In the genomic region with DNA sequence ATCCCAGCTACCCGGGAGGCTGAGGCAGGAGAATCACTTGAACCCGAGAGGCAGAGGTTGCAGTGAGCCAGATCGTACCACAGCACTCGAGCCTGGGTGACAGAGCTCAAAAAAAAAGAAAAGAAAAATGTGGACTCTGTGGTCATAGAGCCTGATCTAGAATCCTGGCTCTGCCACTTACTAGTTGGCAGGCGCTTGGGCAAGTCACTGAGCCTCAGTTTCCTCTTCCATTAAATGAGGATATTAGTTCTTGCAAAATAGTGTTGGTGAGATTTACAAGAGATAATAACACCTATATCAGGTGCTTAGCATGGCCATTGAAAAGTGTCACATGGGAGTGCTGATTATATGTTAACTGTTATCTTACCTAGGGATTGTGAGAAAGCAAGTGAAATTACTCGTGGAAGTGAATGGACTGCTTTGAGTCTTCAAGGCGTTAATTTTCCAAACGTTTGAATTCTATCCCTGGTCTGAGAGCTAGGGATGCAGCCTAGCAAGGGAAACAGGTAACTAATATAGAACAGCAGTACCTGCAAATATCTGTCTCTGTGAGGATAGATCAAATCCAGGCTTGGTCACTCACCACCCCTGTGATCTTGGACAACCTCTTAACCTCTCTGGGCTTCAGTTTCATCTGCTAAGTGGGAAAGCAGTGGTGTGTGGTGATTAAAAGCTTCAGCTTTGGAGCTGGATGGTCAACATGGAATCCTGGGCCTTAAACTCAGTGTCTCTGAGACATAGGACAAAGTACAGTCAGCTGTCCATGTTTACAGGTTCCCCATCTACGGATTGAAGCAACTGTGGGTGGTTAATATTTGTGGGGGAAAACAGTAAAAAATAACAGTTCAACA, we compare ENCODE assay signal across 8 cellular contexts. TPM values are rescaled to one million over a fixed set of nuclear protein-coding genes. Genes with fewer than 3 reads are reported as not detected.
DNase-seq lines count a peak whose midpoint lies in the region; ATAC-seq and TF ChIP-seq lines count a peak whose summit lies in the region.

No MANE protein-coding gene starts in this region.

- no peaks in the 10 kb centered on the region for H3K27me3 Mint-ChIP-seq in neural progenitor cell (ENCODE audit: insufficient read depth, low read depth)

- H3K9ac ChIP-seq in BLaER1 (no peak overlapping the region; the same call in 1 of the 2 replicates), neural progenitor cell (no peak overlapping the region)

- no peak overlapping the region for H2AFZ ChIP-seq in neural progenitor cell (replicated peaks)

- H3K4me3 ChIP-seq in BLaER1 (peak overlapping the region; percentile 74), MG63 (peak overlapping the region; percentile 84), coronary artery (peak overlapping the region; percentile 89), neural progenitor cell (peak overlapping the region; percentile 60), mucosa of descending colon (no peak overlapping the region)

- no peaks in the 10 kb centered on the region for H3K9me3 Mint-ChIP-seq in neural progenitor cell

- H3K9me3 ChIP-seq in BLaER1 (no peaks in the 10 kb centered on the region), MG63 (peaks cover 12% of the 10 kb centered on the region), neural progenitor cell (ENCODE audit: low read depth) (no peaks in the 10 kb centered on the region), mucosa of descending colon (no peaks in the 10 kb centered on the region)

- H3K27ac ChIP-seq in BLaER1 (peak overlapping the region; percentile 80; the same call in 1 of the 2 replicates), coronary artery (no peak overlapping the region), neural progenitor cell (no peak overlapping the region)

- peak overlapping the region; percentile 34 for H3K4me3 Mint-ChIP-seq in neural progenitor cell

- TF ChIP-seq CTCF in coronary artery (IDR thresholded peaks at IDR 0.05) (no peak), neural progenitor cell (IDR thresholded peaks at IDR 0.05) (no peak), mucosa of descending colon (IDR thresholded peaks at IDR 0.05) (no peak)

- H3K36me3 ChIP-seq in BLaER1 (no peaks in the 10 kb centered on the region), MG63 (no peaks in the 10 kb centered on the region), neural progenitor cell (no peaks in the 10 kb centered on the region), mucosa of descending colon (ENCODE audit: low read depth) (no peaks in the 10 kb centered on the region)

- H3K27ac Mint-ChIP-seq in neural progenitor cell = no peak overlapping the region

- DNase-seq in MG63 (no peak), coronary artery (ENCODE audit: low spot score) (no peak), neural progenitor cell (ENCODE audit: low spot score) (no peak), NCI-H446 (lab: John Stamatoyannopoulos, UW) (no peak), mucosa of descending colon (no peak), NCI-H2107 (lab: John Stamatoyannopoulos, UW) (no peak)

- H3F3A ChIP-seq in neural progenitor cell (ENCODE audit: low read depth) = no peaks in the 10 kb centered on the region

- intact Hi-C loops in mucosa of descending colon (cut with DNase I, micrococcal nuclease) = no loop called here

- H3K36me3 Mint-ChIP-seq in neural progenitor cell = no peaks in the 10 kb centered on the region

- H4K20me1 ChIP-seq in BLaER1 (no peaks in the 10 kb centered on the region), neural progenitor cell (ENCODE audit: low read depth) (no peaks in the 10 kb centered on the region)

- H3K4me1 Mint-ChIP-seq in neural progenitor cell = peaks cover 15% of the 10 kb centered on the region

- ATAC-seq in mucosa of descending colon (no peak), esophagus mucosa (no peak)

- H3K4me2 ChIP-seq in BLaER1 (peak overlapping the region; percentile 76), neural progenitor cell (peak overlapping the region; percentile 67)

- peaks cover 9% of the 10 kb centered on the region for H3K79me2 ChIP-seq in neural progenitor cell (ENCODE audit: low read depth)

- H3K27me3 ChIP-seq in BLaER1 (no peaks in the 10 kb centered on the region), MG63 (no peaks in the 10 kb centered on the region), neural progenitor cell (no peaks in the 10 kb centered on the region)

- H3K4me1 ChIP-seq in BLaER1 (peaks cover 36% of the 10 kb centered on the region), neural progenitor cell (no peaks in the 10 kb centered on the region), mucosa of descending colon (ENCODE audit: low read depth) (peaks cover 9% of the 10 kb centered on the region)

RNA-seq across cellular contexts. Expression of a gene that starts 1.0 kb away (rescaled TPM):
- total RNA-seq in MG63 (2014; rRNA removed; shearing (Covaris generic); ENCODE audit: low replicate concordance) = 51.7 and 66.6 TPM in 2 replicates
- total RNA-seq in neural progenitor cell (ENCODE audit: low replicate concordance) = 44.6 and 83.4 TPM in 2 replicates
- 10 to 100 TPM; 39.3 to 50.1 (median 48.9) TPM for total RNA-seq in mucosa of descending colon
- 46.8 TPM for total RNA-seq in esophagus mucosa

RNA-seq across cellular contexts. Expression of a gene that starts 44.2 kb away (rescaled TPM):
- 26.1 and 40.9 TPM in 2 replicates for total RNA-seq in MG63 (2014; rRNA removed; shearing (Covaris generic); ENCODE audit: low replicate concordance)
- total RNA-seq in neural progenitor cell (ENCODE audit: low replicate concordance) (6.6 and 9.6 TPM in 2 replicates), mucosa of descending colon (100 to 1,000 TPM; 131 to 207 (median 164) TPM), esophagus mucosa (119 TPM)
